8 cellular contexts compared by ENCODE assay signal in the genomic region with DNA sequence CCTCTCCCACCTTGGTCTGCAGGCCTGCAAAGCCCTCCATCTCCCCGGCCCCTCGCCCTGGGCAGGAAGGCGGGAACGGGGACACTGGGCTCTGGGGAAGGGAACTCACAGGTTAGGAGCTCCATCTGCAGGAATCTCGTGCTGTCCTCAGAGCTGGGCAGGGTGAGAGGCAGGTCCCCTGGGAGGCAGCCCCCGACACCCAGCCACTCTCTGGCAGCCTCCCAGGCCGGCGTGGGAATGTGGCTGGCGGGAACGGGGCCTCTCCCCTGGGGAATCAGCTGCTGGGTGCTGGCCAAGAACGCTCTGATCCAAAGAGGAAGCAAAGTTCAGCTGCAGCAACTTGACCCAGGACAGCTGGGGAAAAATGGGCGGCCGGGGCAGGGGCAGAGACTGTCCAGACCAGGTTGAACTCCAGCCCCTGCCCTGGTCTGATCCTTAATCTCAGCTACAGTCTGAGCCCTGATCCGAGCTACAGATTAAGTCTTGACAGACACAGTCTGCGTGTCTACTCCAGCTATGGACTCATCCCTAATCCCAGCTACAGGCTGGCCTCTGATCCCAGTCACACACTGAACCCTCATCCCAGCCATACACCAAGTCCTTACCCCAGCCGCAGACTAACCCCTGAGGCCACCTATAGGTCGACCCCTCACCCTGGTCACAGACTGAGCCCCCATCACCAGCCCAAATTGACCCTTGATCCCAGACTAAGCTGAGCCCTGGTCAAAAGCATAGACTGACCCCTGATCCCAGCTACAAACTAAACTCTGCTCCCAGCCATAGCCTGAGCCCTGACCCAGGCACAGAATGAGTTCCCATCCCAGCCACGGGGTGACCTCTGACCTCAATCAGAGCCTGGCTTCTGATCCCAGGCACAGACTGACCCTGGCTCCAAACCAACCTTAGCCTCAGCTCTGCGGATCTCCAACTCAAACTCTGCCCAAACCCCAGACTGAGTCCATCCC. TPM values are rescaled to one million over a fixed set of nuclear protein-coding genes. Genes with fewer than 3 reads are reported as not detected.
DNase-seq lines count a peak whose midpoint lies in the region; TF ChIP-seq lines count a peak whose summit lies in the region.

No MANE protein-coding gene starts in this region.

- DNase-seq in DMS153 (lab: John Stamatoyannopoulos, UW) (peak; percentile 40), NB4 (ENCODE audit: low read depth) (peak; percentile 70), coronary artery (ENCODE audit: low spot score) (peak; percentile 90), midbrain (lab: John Stamatoyannopoulos, UW) (peak; percentile 40), NCI-H748 treated with DMSO at 0.1 percent for 48 hours (lab: John Stamatoyannopoulos, UW) (no peak), Karpas-422 (no peak), NCI-H1436 treated with DMSO at 0.1 percent for 48 hours (lab: John Stamatoyannopoulos, UW) (no peak)
- DNase-seq in activated CD4-positive, alpha-beta T cell treated with anti-CD3 and anti-CD28 coated beads, Interleukin-2, amount 50 U/mL, for 48 hours: no peak

- H3K9me2 ChIP-seq in Karpas-422 (replicated peaks; ENCODE audit: insufficient read depth, low read length): no peaks in the 10 kb centered on the region

- no peaks in the 10 kb centered on the region for H3K27me3 ChIP-seq in Karpas-422 (ENCODE audit: low read length)

- no peak for TF ChIP-seq POLR2A in NB4 (IDR thresholded peaks at IDR 0.05; ENCODE audit: extremely low read depth, insufficient read length)

- H3K4me3 ChIP-seq in NB4 (ENCODE audit: low read depth, low read length) (no peak overlapping the region), coronary artery (peak overlapping the region; percentile 42), Karpas-422 (ENCODE audit: low read length) (no peak overlapping the region)

- no peaks in the 10 kb centered on the region for H3K36me3 ChIP-seq in Karpas-422 (ENCODE audit: insufficient read depth, low read length)

- H3K4me2 ChIP-seq in Karpas-422 (ENCODE audit: low read depth, low read length, poor library complexity, severe bottlenecking): no peak overlapping the region

- H3K79me2 ChIP-seq in Karpas-422 (ENCODE audit: low read length): no peaks in the 10 kb centered on the region

- no peaks in the 10 kb centered on the region for H3K4me1 ChIP-seq in Karpas-422 (ENCODE audit: low read length)

- TF ChIP-seq CTCF in NB4 (IDR thresholded peaks at IDR 0.05; ENCODE audit: low read depth, low read length): peak; percentile 5
- TF ChIP-seq CTCF in coronary artery (IDR thresholded peaks at IDR 0.05): no peak

- H3K9me3 ChIP-seq in Karpas-422 (ENCODE audit: low read length): no peaks in the 10 kb centered on the region

- no peak overlapping the region for H2AFZ ChIP-seq in Karpas-422 (ENCODE audit: low read length)

- H4K20me1 ChIP-seq in Karpas-422 (ENCODE audit: insufficient read depth, low read depth, low read length): 0 out of 2 replicates have a peak, but pooled peaks cover 4% of the 10 kb centered on the region

- H3K9ac ChIP-seq in Karpas-422 (ENCODE audit: low read length): no peak overlapping the region

- H3K27ac ChIP-seq in coronary artery (peak overlapping the region; percentile 33 to 78), Karpas-422 (ENCODE audit: low read length) (no peak overlapping the region)

RNA-seq across cellular contexts. Expression of a gene that starts 37.3 kb away (rescaled TPM):
- total RNA-seq in Karpas-422 (2014; rRNA removed; shearing (Covaris generic); ENCODE audit: low replicate concordance): not detected in 2 replicates

Comparison
In these comparisons a context has a peak if more than half of its experiments do, and no peak if none do; other contexts are left out.
1. DNase-seq: peak in DMS153 (single experiment), NB4 (single experiment), coronary artery (single experiment) and midbrain (single experiment); none in NCI-H748 treated with DMSO at 0.1 percent for 48 hours (single experiment), Karpas-422 (single experiment), NCI-H1436 treated with DMSO at 0.1 percent for 48 hours (single experiment) and activated CD4-positive, alpha-beta T cell treated with anti-CD3 and anti-CD28 coated beads, Interleukin-2, amount 50 U/mL, for 48 hours (0 of 2).